ENCODE assay signal across 20 cellular contexts in the genomic region with DNA sequence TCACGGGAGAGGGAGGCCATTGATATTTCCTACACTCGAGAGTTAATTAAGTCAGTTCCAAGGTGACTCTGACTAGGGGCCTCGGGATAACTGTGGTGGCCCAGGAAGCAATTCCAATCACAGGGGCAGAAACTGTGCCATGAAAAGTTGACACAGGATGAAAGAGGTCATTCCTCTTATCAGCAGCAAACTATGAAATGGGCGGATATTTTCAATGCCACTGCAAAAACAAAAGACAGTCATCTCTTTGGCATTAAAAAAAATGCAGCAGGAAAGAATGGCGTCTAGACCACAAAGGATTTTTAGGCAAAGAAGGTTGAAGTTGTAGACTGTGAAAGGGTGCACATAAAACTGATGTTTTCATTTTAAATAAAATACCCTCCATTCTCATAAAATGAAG. TPM values are rescaled to one million over a fixed set of nuclear protein-coding genes. Genes with fewer than 3 reads are reported as not detected.
DNase-seq lines count a peak whose midpoint lies in the region; ATAC-seq, FAIRE-seq and TF ChIP-seq lines count a peak whose summit lies in the region.
"Had no signal": no experiment of that assay in that cellular context is flagged by ENCODE, and none has a peak within 500 bp of the region (broad histone marks: within the 10 kb centered on the region; RNA-seq: fewer than 3 reads in every experiment).

No MANE protein-coding gene starts in this region.

- no peak overlapping the region for H3K27ac Mint-ChIP-seq in stimulated activated naive B cell treated with anti-CD40 and anti-IgM and Interleukin-4, amounts not matched to agents 10 μg/mL and 1 μg/mL and 100 μg/mL, for 72 hours

- WGBS in hepatocyte (ENCODE audit: low lambda C conversion rate, missing lambda C conversion rate): 62% methylated on average over 5 of the region's 5 CpGs

- DNase-seq in H54 (ENCODE audit: insufficient read length, low spot score) (no peak), RPMI7951 (ENCODE audit: low read depth) (peak; percentile 21), hepatocyte (ENCODE audit: low spot score) (no peak), activated gamma-delta T cell (lab: John Stamatoyannopoulos, UW) (no peak), GM20000 (ENCODE audit: low spot score) (no peak)
- DNase-seq in stimulated activated naive B cell treated with anti-CD40 and anti-IgM and Interleukin-4, amounts not matched to agents 10 μg/mL and 1 μg/mL and 100 μg/mL, for 72 hours: no peak
- DNase-seq: activated CD4-positive, alpha-beta T cell treated with anti-CD3 and anti-CD28 coated beads, Interleukin-2, amount 50 U/mL, for 1 hour; activated naive CD4-positive, alpha-beta T cell treated with anti-CD3 and anti-CD28 coated beads, Interleukin-2, amount 50 U/mL, for 16 hours; dorsolateral prefrontal cortex; erythroblast; MM.1S; NCI-H187 treated with DMSO at 0.1 percent for 48 hours; NCI-H510A treated with DMSO at 0.1 percent for 48 hours; spleen; thyroid gland had no signal

- ATAC-seq in stimulated activated naive B cell treated with anti-CD40 and anti-IgM and Interleukin-4, amounts not matched to agents 10 μg/mL and 1 μg/mL and 100 μg/mL, for 72 hours (replicated peaks): no peak
- no peak for ATAC-seq in HG02885 (IDR thresholded peaks at IDR 0.05; ENCODE audit: poor library complexity, unreplicated experiment)

- peak; percentile 88 for FAIRE-seq in H54 (lab: Jason Lieb, UNC)
- FAIRE-seq: bronchial epithelial cell, RCC 7860, TTC549 had no signal

- peaks cover 17 to 22% of the 10 kb centered on the region in 2 donors for H3K27me3 Mint-ChIP-seq in stimulated activated naive B cell treated with anti-CD40 and anti-IgM and Interleukin-4, amounts not matched to agents 10 μg/mL and 1 μg/mL and 100 μg/mL, for 72 hours

- TF ChIP-seq CTCF in hepatocyte (IDR thresholded peaks at IDR 0.05; ENCODE audit: poor library complexity) (no peak), GM20000 (IDR thresholded peaks at IDR 0.05; ENCODE audit: extremely low read depth, missing control alignments) (no peak)

- H3K9me3 ChIP-seq in hepatocyte (ENCODE audit: low read depth): no peaks in the 10 kb centered on the region
- H3K9me3 ChIP-seq: spleen, thyroid gland had no signal

- H3K4me2 ChIP-seq in hepatocyte: peak overlapping the region; percentile 96

- H3K9me2 ChIP-seq in hepatocyte (replicated peaks; ENCODE audit: insufficient read depth): no peaks in the 10 kb centered on the region

- H2AFZ ChIP-seq in hepatocyte: no peak overlapping the region

- H3K27me3 ChIP-seq in hepatocyte: peaks cover 13% of the 10 kb centered on the region
- H3K27me3 ChIP-seq: thyroid gland had no signal

- H3K9me3 Mint-ChIP-seq in stimulated activated naive B cell treated with anti-CD40 and anti-IgM and Interleukin-4, amounts not matched to agents 10 μg/mL and 1 μg/mL and 100 μg/mL, for 72 hours: no peaks in the 10 kb centered on the region

- H3K4me3 ChIP-seq in hepatocyte: no peak overlapping the region

- no peak overlapping the region for H3K27ac ChIP-seq in hepatocyte
- H3K27ac ChIP-seq: C4-2B had no signal

- TF ChIP-seq POLR2A in H54 (IDR thresholded peaks at IDR 0.05; ENCODE audit: low read depth, low read length): no peak

- H3K36me3 ChIP-seq in hepatocyte (replicated peaks; ENCODE audit: insufficient read depth, low read depth): no peaks in the 10 kb centered on the region
- H3K36me3 ChIP-seq: spleen, thyroid gland had no signal

- H3K79me2 ChIP-seq in hepatocyte: no peaks in the 10 kb centered on the region

- H3K4me1 Mint-ChIP-seq in stimulated activated naive B cell treated with anti-CD40 and anti-IgM and Interleukin-4, amounts not matched to agents 10 μg/mL and 1 μg/mL and 100 μg/mL, for 72 hours: peaks cover 11 to 19% of the 10 kb centered on the region in 2 donors

- peak overlapping the region; percentile 83 to 87 for H3K4me3 Mint-ChIP-seq in stimulated activated naive B cell treated with anti-CD40 and anti-IgM and Interleukin-4, amounts not matched to agents 10 μg/mL and 1 μg/mL and 100 μg/mL, for 72 hours

- peaks cover 4% of the 10 kb centered on the region for H3K4me1 ChIP-seq in hepatocyte (ENCODE audit: insufficient read depth)

- no peaks in the 10 kb centered on the region for H4K20me1 ChIP-seq in hepatocyte (ENCODE audit: insufficient read depth, poor library complexity, severe bottlenecking)

- H3K36me3 Mint-ChIP-seq in stimulated activated naive B cell treated with anti-CD40 and anti-IgM and Interleukin-4, amounts not matched to agents 10 μg/mL and 1 μg/mL and 100 μg/mL, for 72 hours: no peaks in the 10 kb centered on the region

RNA-seq across cellular contexts. Expression of a gene that starts 50.0 kb away (rescaled TPM):
- 90.4 and 91.7 TPM in 2 replicates for total RNA-seq in RPMI7951 (2014; rRNA removed; shearing (Covaris generic))
- total RNA-seq in hepatocyte: 129 and 162 TPM in 2 replicates
- 152 and 193 TPM in 2 replicates for polyA plus RNA-seq in hepatocyte
